1 cellular context compared by ENCODE assay signal in genomic region chr5:132655821-132656773, GRCh38.
TF ChIP-seq lines count a peak whose summit lies in the region.

No MANE protein-coding gene starts in this region.

TF ChIP-seq in GM12878, 131 proteins besides CTCF, POLR2A, EP300 and RAD21 (continued from another document and continues in another):
- TF ChIP-seq HSF1 (IDR thresholded peaks at IDR 0.05; ENCODE audit: low read depth, low read length) = no peak
- TF ChIP-seq RELA (IDR thresholded peaks at IDR 0.05; ENCODE audit: borderline replicate concordance, partially characterized antibody) = no peak
- TF ChIP-seq BCL11A (IDR thresholded peaks at IDR 0.05; ENCODE audit: low read depth, low read length) = no peak
- TF ChIP-seq DPF2 (IDR thresholded peaks at IDR 0.05) = peak; percentile 63; the same call in 1 of the 2 replicates
- no peak for TF ChIP-seq NR2C1 (IDR thresholded peaks at IDR 0.05)
- no peak for TF ChIP-seq SMAD5 (IDR thresholded peaks at IDR 0.05; ENCODE audit: low read depth)
- no peak for TF ChIP-seq ZBTB11 (CRISPR knock-in tag; IDR thresholded peaks at IDR 0.05)
- no peak for TF ChIP-seq MXI1 (IDR thresholded peaks at IDR 0.05; ENCODE audit: low read depth, low read length)
- no peak for TF ChIP-seq HDGF (IDR thresholded peaks at IDR 0.05)
- TF ChIP-seq RCOR1 (conservative IDR thresholded peaks at IDR 0.05; ENCODE audit: low read depth, low read length) = no peak
- TF ChIP-seq KLF5 (IDR thresholded peaks at IDR 0.05; ENCODE audit: partially characterized antibody) = no peak
- no peak for TF ChIP-seq KDM1A (IDR thresholded peaks at IDR 0.05; ENCODE audit: borderline replicate concordance)
- no peak for TF ChIP-seq PBX3 (IDR thresholded peaks at IDR 0.05; ENCODE audit: insufficient replicate concordance, low read depth, low read length)
- no peak for TF ChIP-seq YBX1 (IDR thresholded peaks at IDR 0.05)
- no peak for TF ChIP-seq KAT2A (conservative IDR thresholded peaks at IDR 0.05; ENCODE audit: control insufficient read depth, low read depth, low read length)
- no peak for TF ChIP-seq ZBTB40 (IDR thresholded peaks at IDR 0.05; ENCODE audit: borderline replicate concordance)
- TF ChIP-seq CBFB (IDR thresholded peaks at IDR 0.05; ENCODE audit: low read depth) = no peak
- TF ChIP-seq ZNF207 (IDR thresholded peaks at IDR 0.05; ENCODE audit: borderline replicate concordance) = no peak
- no peak for TF ChIP-seq RFX5 (IDR thresholded peaks at IDR 0.05; ENCODE audit: low read depth, low read length)
- no peak for TF ChIP-seq CUX1 (IDR thresholded peaks at IDR 0.05; ENCODE audit: insufficient replicate concordance, low read depth, low read length)
- TF ChIP-seq ZNF687 (IDR thresholded peaks at IDR 0.05) = peak; percentile 87
- TF ChIP-seq ATF3 (IDR thresholded peaks at IDR 0.05; ENCODE audit: borderline replicate concordance, extremely low read depth, low read depth, low read length) = no peak
- TF ChIP-seq NRF1 (conservative IDR thresholded peaks at IDR 0.05; ENCODE audit: low read depth, low read length) = no peak
- TF ChIP-seq BMI1 (IDR thresholded peaks at IDR 0.05; ENCODE audit: borderline replicate concordance) = no peak
- TF ChIP-seq SMAD1 (IDR thresholded peaks at IDR 0.05; ENCODE audit: low read depth, partially characterized antibody) = no peak
- TF ChIP-seq NKRF (conservative IDR thresholded peaks at IDR 0.05) = no peak
- peak; percentile 74 to 94 for TF ChIP-seq BHLHE40 (IDR thresholded peaks at IDR 0.05; ENCODE audit: borderline replicate concordance in 1 of 2, low read depth in 2 of 2, low read length in 1 of 2)
- TF ChIP-seq MYC (IDR thresholded peaks at IDR 0.05; ENCODE audit: insufficient read depth, insufficient read length, insufficient replicate concordance, low read length, severe bottlenecking) = no peak
- TF ChIP-seq SREBF2 (IDR thresholded peaks at IDR 0.05; ENCODE audit: low read length) = no peak
- TF ChIP-seq HCFC1 (IDR thresholded peaks at IDR 0.05; ENCODE audit: low read length) = no peak
- no peak for TF ChIP-seq MTA3 (IDR thresholded peaks at IDR 0.05; ENCODE audit: borderline replicate concordance, low read length)
- no peak for TF ChIP-seq CBX5 (IDR thresholded peaks at IDR 0.05; ENCODE audit: low read depth)
- TF ChIP-seq POLR2AphosphoS2 (IDR thresholded peaks at IDR 0.05; ENCODE audit: low read depth, low read length) = no peak
- no peak for TF ChIP-seq FOXM1 (IDR thresholded peaks at IDR 0.05; ENCODE audit: low read depth, low read length)
- TF ChIP-seq SMC3 (IDR thresholded peaks at IDR 0.05; ENCODE audit: borderline replicate concordance, low read length) = peak; percentile 28; the same call in 1 of the 2 replicates
- TF ChIP-seq ZZZ3 (IDR thresholded peaks at IDR 0.05; ENCODE audit: control insufficient read depth, insufficient read length, low read depth) = no peak
- TF ChIP-seq CBX3 (IDR thresholded peaks at IDR 0.05; ENCODE audit: borderline replicate concordance, low read depth) = no peak
- peak; percentile 26; the same call in 1 of the 2 replicates for TF ChIP-seq ZNF217 (IDR thresholded peaks at IDR 0.05)
- no peak for TF ChIP-seq CHD2 (IDR thresholded peaks at IDR 0.05; ENCODE audit: borderline replicate concordance, low read depth, low read length)
- TF ChIP-seq ATF7 (IDR thresholded peaks at IDR 0.05; ENCODE audit: low read depth) = no peak
